ENCODE assay signal across 28 cellular contexts in genomic region chr15:99558571-99558970, GRCh38.
"Had no signal": no experiment of that assay in that cellular context is flagged by ENCODE, and none has a peak within 500 bp of the region (broad histone marks: within the 10 kb centered on the region; RNA-seq: fewer than 3 reads in every experiment).

No MANE protein-coding gene starts in this region.

- H3K36me3 ChIP-seq: heart right ventricle, lower lobe of right lung, neural progenitor cell, neutrophil, ovary, right atrium auricular region, right lobe of liver, spleen, thyroid gland, transverse colon, upper lobe of left lung, vagina had no signal

- H3K27ac ChIP-seq: heart right ventricle, hepatocyte, lower lobe of right lung, neural progenitor cell, neutrophil, ovary, right atrium auricular region, right lobe of liver, skin epidermis, spleen, testis, thyroid gland, transverse colon, upper lobe of left lung, vagina had no signal

- DNase-seq: heart right ventricle; islet precursor cell; left ventricle myocardium superior; lower lobe of right lung; mammary epithelial cell; mesenchymal stem cell; naive B cell; natural killer cell; nephron progenitor cell; occipital lobe; ovary; right lobe of liver; spleen; stimulated activated CD4-positive, alpha-beta T cell treated with anti-CD3 and anti-CD28 coated beads, Interleukin-4, amount 100 ng/mL, for 24 hours; stimulated activated naive CD4-positive, alpha-beta T cell; stimulated activated naive CD8-positive, alpha-beta T cell treated with anti-CD3 and anti-CD28 coated beads, Interleukin-15, amount 100 ng/mL, for 72 hours; substantia nigra; testis; thyroid gland; transverse colon; upper lobe of left lung had no signal

- H3K9ac ChIP-seq: neural progenitor cell had no signal

- ATAC-seq: heart right ventricle; left ventricle myocardium superior; lower lobe of right lung; natural killer cell; right lobe of liver; stimulated activated effector memory CD8-positive, alpha-beta T cell treated with anti-CD3 and anti-CD28 coated beads, Interleukin-12 subunit alpha, Interleukin-12 subunit beta, amount 100 ng/mL, for 72 hours; stimulated activated naive CD8-positive, alpha-beta T cell treated with anti-CD3 and anti-CD28 coated beads, Interleukin-15, amount 100 ng/mL, for 72 hours had no signal

- H3K4me3 ChIP-seq: heart right ventricle, hepatocyte, lower lobe of right lung, neural progenitor cell, ovary, right atrium auricular region, right lobe of liver, skin epidermis, spleen, testis, thyroid gland, transverse colon, upper lobe of left lung, vagina had no signal

- H3K9me3 ChIP-seq: heart right ventricle, lower lobe of right lung, neutrophil, ovary, right atrium auricular region, right lobe of liver, spleen, testis, thyroid gland, transverse colon, upper lobe of left lung, vagina had no signal

- H2AFZ ChIP-seq: hepatocyte, neural progenitor cell had no signal

- H3K4me2 ChIP-seq: hepatocyte, neural progenitor cell had no signal

- H3K79me2 ChIP-seq: hepatocyte had no signal

- H3K4me1 ChIP-seq: right lobe of liver had no signal

- H3K27me3 ChIP-seq: heart right ventricle, hepatocyte, neural progenitor cell, ovary, right atrium auricular region, right lobe of liver, spleen, testis, thyroid gland, transverse colon, upper lobe of left lung, vagina had no signal
